Comparison of ENCODE assay signal across 8 cellular contexts in the genomic region with DNA sequence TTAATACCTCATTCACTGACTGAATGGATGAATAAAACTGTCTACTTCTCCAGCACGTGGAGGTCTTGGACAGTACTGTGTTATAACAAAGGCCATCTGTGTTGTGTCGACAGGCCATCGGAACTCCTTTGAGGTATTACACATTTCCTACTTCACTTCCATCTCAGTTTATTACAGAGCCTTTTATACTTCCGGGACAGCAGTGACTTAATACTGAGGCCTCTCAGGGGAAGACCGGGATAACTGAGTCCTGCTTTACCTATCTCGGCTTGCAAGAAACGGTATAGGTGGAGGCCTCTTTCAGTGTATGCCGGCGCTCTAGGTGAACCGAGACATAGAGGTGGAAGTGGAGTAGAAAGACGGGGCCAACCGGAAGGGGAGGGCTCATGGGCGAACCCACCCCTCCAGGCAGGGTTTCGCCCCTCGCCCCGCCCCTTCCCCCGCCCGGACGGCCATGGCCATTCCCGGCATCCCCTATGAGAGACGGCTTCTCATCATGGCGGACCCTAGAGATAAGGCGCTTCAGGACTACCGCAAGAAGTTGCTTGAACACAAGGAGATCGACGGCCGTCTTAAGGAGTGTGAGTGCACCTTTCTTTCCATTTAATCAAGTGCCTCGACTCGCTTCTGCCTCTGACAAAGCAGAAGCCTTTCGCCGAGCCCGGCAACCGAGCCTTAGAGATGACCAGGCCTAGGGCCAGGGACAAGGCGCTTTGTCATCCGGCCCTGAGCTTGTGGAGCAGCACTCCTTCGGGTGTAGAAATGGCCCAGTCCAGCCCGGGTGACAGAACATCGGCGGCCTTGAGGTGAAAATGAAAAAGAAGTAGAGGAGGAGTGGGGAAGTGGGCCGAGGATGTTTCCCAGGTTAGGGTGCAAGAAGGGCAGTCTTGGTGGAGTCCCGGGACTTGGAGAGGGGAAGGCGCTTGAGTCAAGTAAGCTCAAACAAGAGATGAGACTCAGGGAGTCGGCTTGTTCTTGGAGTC. TPM values are rescaled to one million over a fixed set of nuclear protein-coding genes. Genes with fewer than 3 reads are reported as not detected.
A peak's percentile ranks its signal among the peaks of the same experiment; 100 is the strongest.
DNase-seq lines count a peak whose midpoint lies in the region; FAIRE-seq and TF ChIP-seq lines count a peak whose summit lies in the region.

A gene (plus strand): TSS at position 477 of the 983 bp plus-strand sequence. CDS start 20 bp downstream, at position 497.

- TF ChIP-seq CTCF in HFFc6 (IDR thresholded peaks at IDR 0.05), result no peak

- in situ Hi-C loops in SK-MEL-5 (cut with HindIII; ENCODE audit: low pct_unique_long_range_greater_than_20kb, low sequenced_read_pairs), result no loop called here

- FAIRE-seq in frontal cortex (lab: Jason Lieb, UNC), result no peak

- H3K9me3 Mint-ChIP-seq in HFFc6, result no peaks in the 10 kb centered on the region

- peaks cover 46% of the 10 kb centered on the region for H3K36me3 Mint-ChIP-seq in HFFc6 (ENCODE audit: low read depth)

- peak within 1 kb of the TSS; percentile 97 for H3K27ac Mint-ChIP-seq in HFFc6

- DNase-seq in GM04504 (ENCODE audit: low read depth), result peak; percentile 76
- peak; percentile 75 for DNase-seq in HFFc6
- peak; percentile 86 for DNase-seq in NAMALWA (ENCODE audit: low spot score)
- DNase-seq in SK-MEL-5 (ENCODE audit: low read depth, low spot score), result peak; percentile 90
- peak; percentile 94 for DNase-seq in activated naive CD4-positive, alpha-beta T cell treated with Interleukin-2 at 50 U/mL for 16 hours
- peak; percentile 76 to 90 for DNase-seq in frontal cortex (ENCODE audit: low spot score in 2 of 2)
- DNase-seq in nucleus accumbens (lab: John Stamatoyannopoulos, UW), result peak; percentile 45 to 97 (median 90)
- DNase-seq in superior temporal gyrus (ENCODE audit: extremely low spot score), result peak; percentile 92

- peak within 1 kb of the TSS; percentile 99 for H3K4me3 Mint-ChIP-seq in HFFc6

- peaks cover 66% of the 10 kb centered on the region for H3K4me1 Mint-ChIP-seq in HFFc6 (ENCODE audit: low read depth)

- H3K27me3 Mint-ChIP-seq in HFFc6 (ENCODE audit: insufficient read depth), result peaks cover 7% of the 10 kb centered on the region

RNA-seq across cellular contexts. Expression of the gene that starts here (rescaled TPM):
- total RNA-seq in HFFc6 (2021; fragmentation: NEBNext Ultra II Directional; extraction: Animal tissue kit (Norgen Biotek cat#: 25700)), result 100 to 1,000 TPM in 3 of 6 experiments, 10 to 100 TPM in 3; 78.9 to 110 (median 95.3) TPM
- total RNA-seq in SK-MEL-5 (2014; rRNA removed; shearing (Covaris generic)), result 120 and 132 TPM in 2 replicates
- 66.2 and 69.1 TPM in 2 replicates for polyA plus RNA-seq in SK-MEL-5 (2015; cell fraction: cytosol; rRNA removed)
- polyA plus RNA-seq in SK-MEL-5 (2015; cell fraction: nucleus; rRNA removed), result 147 and 173 TPM in 2 replicates
- 106 TPM for total RNA-seq in frontal cortex

Comparison
In these comparisons a context has a peak if more than half of its experiments do, and no peak if none do; other contexts are left out.
1. Peak in every context shown above with its lines: DNase-seq.